ENCODE assay signal across 1 cellular context in the genomic region with DNA sequence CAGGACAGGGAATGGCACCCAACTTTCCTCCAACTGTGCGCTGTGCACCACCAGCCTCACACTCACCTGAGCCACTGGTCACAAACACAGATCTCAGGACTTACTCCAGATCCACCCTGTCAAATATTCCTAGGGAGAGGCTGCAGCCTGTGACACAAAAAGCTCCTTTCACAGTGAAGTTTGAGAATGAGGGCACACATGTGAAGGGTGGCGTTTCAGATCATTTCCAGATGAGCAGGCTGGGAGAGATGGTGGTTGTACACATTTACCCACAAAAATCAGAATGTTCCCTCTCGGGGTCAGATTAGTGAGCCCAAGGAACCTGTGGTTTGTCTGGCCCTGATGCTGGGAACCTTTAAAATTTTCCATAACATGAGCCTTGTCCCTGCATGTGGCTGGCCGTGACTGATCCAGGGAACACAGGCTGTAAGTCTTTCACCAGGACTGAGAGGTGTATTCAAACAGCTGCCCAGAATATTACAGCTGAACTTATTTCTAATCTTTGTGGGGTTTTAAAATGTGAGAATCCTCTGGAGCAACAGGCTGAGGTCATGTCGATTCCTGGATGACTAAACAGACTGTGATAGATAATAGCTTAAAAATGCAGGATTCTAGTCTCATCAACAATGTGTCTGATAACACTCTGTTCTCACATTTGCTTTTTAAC.
TF ChIP-seq lines count a peak whose summit lies in the region.

No MANE protein-coding gene starts in this region.

TF ChIP-seq in SK-N-SH, 30 proteins besides CTCF, POLR2A, EP300 and RAD21 (continued from another document):
- no peak for TF ChIP-seq EZH2phosphoT487 (IDR thresholded peaks at IDR 0.05; ENCODE audit: borderline replicate concordance, low read depth)
- TF ChIP-seq, protein P1, sequence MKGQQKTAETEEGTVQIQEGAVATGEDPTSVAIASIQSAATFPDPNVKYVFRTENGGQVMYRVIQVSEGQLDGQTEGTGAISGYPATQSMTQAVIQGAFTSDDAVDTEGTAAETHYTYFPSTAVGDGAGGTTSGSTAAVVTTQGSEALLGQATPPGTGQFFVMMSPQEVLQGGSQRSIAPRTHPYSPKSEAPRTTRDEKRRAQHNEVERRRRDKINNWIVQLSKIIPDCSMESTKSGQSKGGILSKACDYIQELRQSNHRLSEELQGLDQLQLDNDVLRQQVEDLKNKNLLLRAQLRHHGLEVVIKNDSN (IDR thresholded peaks at IDR 0.05; ENCODE audit: borderline replicate concordance, low read depth) = no peak
- TF ChIP-seq RXRA (IDR thresholded peaks at IDR 0.05; ENCODE audit: borderline replicate concordance, low read depth) = no peak
- TF ChIP-seq TEAD4 (IDR thresholded peaks at IDR 0.05; ENCODE audit: borderline replicate concordance, insufficient read depth) = no peak
- no peak for TF ChIP-seq SIN3A (IDR thresholded peaks at IDR 0.05; ENCODE audit: borderline replicate concordance, low read depth, low read length)
- TF ChIP-seq YY1 (IDR thresholded peaks at IDR 0.05; ENCODE audit: low read depth) = no peak
